Comparison of ENCODE assay signal across 12 cellular contexts in the genomic region with DNA sequence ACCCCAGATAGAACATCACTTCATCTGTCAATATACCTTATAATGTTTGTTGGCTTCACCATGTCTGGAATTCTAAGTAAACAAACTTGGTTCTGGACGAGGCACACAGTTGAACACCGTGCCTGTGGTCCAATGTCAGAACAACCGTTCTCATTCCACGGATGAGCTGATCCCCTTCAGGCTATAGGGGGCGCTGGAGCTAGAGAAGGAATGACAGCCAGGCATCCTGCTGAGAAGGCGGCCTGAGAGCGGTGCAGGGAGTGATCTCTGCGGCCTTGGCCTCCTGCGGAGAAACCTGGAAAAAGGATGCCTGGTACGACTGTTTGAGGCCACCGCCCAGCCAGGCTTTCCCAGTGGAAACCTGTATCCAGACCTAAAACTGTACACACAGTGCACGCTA. TPM values are rescaled to one million over a fixed set of nuclear protein-coding genes. Genes with fewer than 3 reads are reported as not detected.
DNase-seq lines count a peak whose midpoint lies in the region; ATAC-seq, FAIRE-seq and TF ChIP-seq lines count a peak whose summit lies in the region.
"Had no signal": no experiment of that assay in that cellular context is flagged by ENCODE, and none has a peak within 500 bp of the region (broad histone marks: within the 10 kb centered on the region; RNA-seq: fewer than 3 reads in every experiment).

No MANE protein-coding gene starts in this region.

- H3K9me3 ChIP-seq in OCI-LY1 (ENCODE audit: low read length) (no peaks in the 10 kb centered on the region), trophoblast cell (ENCODE audit: insufficient read depth, low read depth, low read length) (no peaks in the 10 kb centered on the region), pancreas (no peaks in the 10 kb centered on the region)
- H3K9me3 ChIP-seq: SJSA1 had no signal

- no peak overlapping the region for H2AK5ac ChIP-seq in trophoblast cell (ENCODE audit: low read length)

- no peak overlapping the region for H2BK12ac ChIP-seq in trophoblast cell (ENCODE audit: low read length)

- no peak overlapping the region for H3K4me2 ChIP-seq in OCI-LY1 (ENCODE audit: low read length)
- H3K4me2 ChIP-seq in trophoblast cell (ENCODE audit: low read length), result no peak overlapping the region

- no CpG with 5 or more reads among the region's 12 CpGs for WGBS in trophoblast cell (ENCODE audit: extremely low coverage, insufficient coverage, insufficient read length)
- WGBS in pancreas, 2 donors, result 44 to 50% methylated on average over 12 of the region's 12 CpGs

- H3K79me2 ChIP-seq in OCI-LY1 (ENCODE audit: insufficient read depth, low read length) (no peaks in the 10 kb centered on the region), trophoblast cell (ENCODE audit: control insufficient read depth, insufficient read depth, low read length, poor library complexity) (no peaks in the 10 kb centered on the region)

- H2AFZ ChIP-seq in OCI-LY1 (ENCODE audit: low read length) (no peak overlapping the region), trophoblast cell (ENCODE audit: insufficient read depth, low read length, poor library complexity) (no peak overlapping the region)

- no peaks in the 10 kb centered on the region for H3K27me3 ChIP-seq in H7 (ENCODE audit: control insufficient read depth, insufficient read depth, low read length)
- no peaks in the 10 kb centered on the region for H3K27me3 ChIP-seq in OCI-LY1 (ENCODE audit: insufficient read depth, low read length)
- no peaks in the 10 kb centered on the region for H3K27me3 ChIP-seq in trophoblast cell (ENCODE audit: insufficient read depth, low read length)
- H3K27me3 ChIP-seq in pancreas, result no peaks in the 10 kb centered on the region
- H3K27me3 ChIP-seq: SJSA1 had no signal

- no peak overlapping the region for H4K12ac ChIP-seq in trophoblast cell (ENCODE audit: low read depth, low read length)

- H3K27me3 Mint-ChIP-seq in endothelial cell (ENCODE audit: unreplicated experiment), result peaks cover 2% of the 10 kb centered on the region
- H3K27me3 Mint-ChIP-seq: IgD-negative memory B cell had no signal

- no peaks in the 10 kb centered on the region for H3K36me3 Mint-ChIP-seq in endothelial cell (ENCODE audit: low read depth, unreplicated experiment)

- DNase-seq in H7, result peak; percentile 70
- DNase-seq in endothelial cell (ENCODE audit: low spot score), result peak; percentile 45
- peak; percentile 42 to 70 for DNase-seq in trophoblast cell
- no peak for DNase-seq in dedifferentiated amniotic fluid mesenchymal stem cell (ENCODE audit: extremely low spot score)
- DNase-seq in pancreas, result no peak
- DNase-seq: activated CD4-positive, alpha-beta T cell treated with anti-CD3 and anti-CD28 coated beads for 4 hours; activated effector memory CD4-positive, alpha-beta T cell treated with anti-CD3 and anti-CD28 coated beads, Interleukin-2, amount 50 U/mL, for 16 hours had no signal

- no peaks in the 10 kb centered on the region for H3K79me1 ChIP-seq in trophoblast cell (ENCODE audit: low read length)

- no peak overlapping the region for H3K23ac ChIP-seq in trophoblast cell (ENCODE audit: low read length)

- H3K27ac ChIP-seq in OCI-LY1 (ENCODE audit: low read depth, low read length, poor library complexity, severe bottlenecking) (no peak overlapping the region), trophoblast cell (ENCODE audit: low read depth, low read length) (no peak overlapping the region), pancreas (no peak overlapping the region)
- H3K27ac ChIP-seq: SJSA1 had no signal

- H3K4me3 Mint-ChIP-seq in endothelial cell (ENCODE audit: unreplicated experiment), result no peak overlapping the region
- H3K4me3 Mint-ChIP-seq: IgD-negative memory B cell had no signal

- peaks cover 24% of the 10 kb centered on the region for H3K4me1 Mint-ChIP-seq in endothelial cell (ENCODE audit: unreplicated experiment)

- H3K9me3 Mint-ChIP-seq in endothelial cell (ENCODE audit: unreplicated experiment), result no peaks in the 10 kb centered on the region
- H3K9me3 Mint-ChIP-seq: IgD-negative memory B cell had no signal

- no peak overlapping the region for H4K91ac ChIP-seq in trophoblast cell (ENCODE audit: low read depth, low read length)

- H3K4ac ChIP-seq in trophoblast cell (ENCODE audit: low read depth, low read length), result no peak overlapping the region

- no peak overlapping the region for H4K8ac ChIP-seq in trophoblast cell (ENCODE audit: low read depth, low read length)

- no peak overlapping the region for H2BK120ac ChIP-seq in trophoblast cell (ENCODE audit: insufficient read depth, low read length, poor library complexity)

- H3K14ac ChIP-seq in trophoblast cell (ENCODE audit: low read length), result no peak overlapping the region

- H3K36me3 ChIP-seq in H7 (replicated peaks; ENCODE audit: control insufficient read depth, insufficient read depth, low read length), result no peaks in the 10 kb centered on the region
- H3K36me3 ChIP-seq in OCI-LY1 (ENCODE audit: insufficient read depth, low read length), result no peaks in the 10 kb centered on the region
- no peaks in the 10 kb centered on the region for H3K36me3 ChIP-seq in trophoblast cell (ENCODE audit: control insufficient read depth in 1 of 2, insufficient read depth in 2 of 2, low read length in 2 of 2)
- no peaks in the 10 kb centered on the region for H3K36me3 ChIP-seq in pancreas
- H3K36me3 ChIP-seq: SJSA1 had no signal

- FAIRE-seq in pancreas (lab: Jason Lieb, UNC), result no peak
- FAIRE-seq: D721Med had no signal

- H3K4me1 ChIP-seq in OCI-LY1 (ENCODE audit: insufficient read depth, low read length, severe bottlenecking) (peaks cover 14% of the 10 kb centered on the region), trophoblast cell (ENCODE audit: control insufficient read depth in 1 of 2, insufficient read depth in 2 of 2, low read length in 2 of 2) (no peaks in the 10 kb centered on the region), pancreas (no peaks in the 10 kb centered on the region)
- H3K4me1 ChIP-seq: SJSA1 had no signal

- no peaks in the 10 kb centered on the region for H3F3A ChIP-seq in OCI-LY1 (ENCODE audit: insufficient read depth, low read length)

- intact Hi-C loops in pancreas (cut with DNase I), result no loop called here

- no peak overlapping the region for H2BK5ac ChIP-seq in trophoblast cell (ENCODE audit: low read depth, low read length, poor library complexity)

- no peaks in the 10 kb centered on the region for H4K20me1 ChIP-seq in OCI-LY1 (ENCODE audit: insufficient read depth, low read length)

- ATAC-seq in HG02678 (IDR thresholded peaks at IDR 0.05; ENCODE audit: unreplicated experiment) (no peak), pancreas (no peak)

- H3K9ac ChIP-seq in OCI-LY1 (ENCODE audit: low read length), result no peak overlapping the region
- H3K9ac ChIP-seq in trophoblast cell (ENCODE audit: low read length), result no peak overlapping the region

- H3K4me3 ChIP-seq in H7 (ENCODE audit: insufficient read depth, low read depth, low read length) (no peak overlapping the region), OCI-LY1 (ENCODE audit: low read depth, low read length, poor library complexity, severe bottlenecking) (no peak overlapping the region), trophoblast cell (ENCODE audit: low read depth, low read length) (no peak overlapping the region), pancreas (no peak overlapping the region)
- H3K4me3 ChIP-seq: SJSA1 had no signal

- H3K27ac Mint-ChIP-seq in endothelial cell (ENCODE audit: unreplicated experiment), result no peak overlapping the region
- H3K27ac Mint-ChIP-seq: IgD-negative memory B cell had no signal

- H3K9me2 ChIP-seq in OCI-LY1 (ENCODE audit: low read depth, low read length), result no peaks in the 10 kb centered on the region

- H3K18ac ChIP-seq in trophoblast cell (ENCODE audit: low read length), result no peak overlapping the region

- TF ChIP-seq CTCF in OCI-LY1 (IDR thresholded peaks at IDR 0.05; ENCODE audit: low read length) (peak; percentile 60), endothelial cell (IDR thresholded peaks at IDR 0.05; ENCODE audit: unreplicated experiment) (peak; percentile 46), pancreas (IDR thresholded peaks at IDR 0.05) (no peak)

RNA-seq across cellular contexts. Expression of a gene that starts 48.7 kb away (rescaled TPM):
- total RNA-seq in H7 (2014; rRNA removed; shearing (Covaris generic)), result 11.5 and 14.0 TPM in 2 replicates
- total RNA-seq in endothelial cell (ENCODE audit: unreplicated experiment), result 14.3 TPM
- 56.2 and 62.4 TPM in 2 replicates for polyA plus RNA-seq in trophoblast cell (2013)
- 10 to 100 TPM in 1 of 6 donors, 1 to 10 TPM in 5; 6.7 to 11.3 (median 8.3) TPM for total RNA-seq in pancreas
- polyA plus RNA-seq in pancreas, result 1 to 10 TPM; 7.1 to 8.6 TPM

Comparison
In these comparisons a context has a peak if more than half of its experiments do, and no peak if none do; other contexts are left out.
1. DNase-seq: peak in H7 (single experiment), endothelial cell (single experiment) and trophoblast cell (2 of 2); none in dedifferentiated amniotic fluid mesenchymal stem cell (single experiment) and pancreas (0 of 6).
2. CTCF ChIP-seq: peak in OCI-LY1 (single experiment) and endothelial cell (single experiment); none in pancreas (0 of 4).